In genomic region chr5:163565931-163566608, GRCh38 we compare ENCODE assay signal across 1 cellular context.
TF ChIP-seq lines count a peak whose summit lies in the region.

No MANE protein-coding gene starts in this region.

TF ChIP-seq in HepG2, 621 proteins besides CTCF, POLR2A, EP300 and RAD21 (continued from another document and continues in another):
- TF ChIP-seq, protein P1, sequence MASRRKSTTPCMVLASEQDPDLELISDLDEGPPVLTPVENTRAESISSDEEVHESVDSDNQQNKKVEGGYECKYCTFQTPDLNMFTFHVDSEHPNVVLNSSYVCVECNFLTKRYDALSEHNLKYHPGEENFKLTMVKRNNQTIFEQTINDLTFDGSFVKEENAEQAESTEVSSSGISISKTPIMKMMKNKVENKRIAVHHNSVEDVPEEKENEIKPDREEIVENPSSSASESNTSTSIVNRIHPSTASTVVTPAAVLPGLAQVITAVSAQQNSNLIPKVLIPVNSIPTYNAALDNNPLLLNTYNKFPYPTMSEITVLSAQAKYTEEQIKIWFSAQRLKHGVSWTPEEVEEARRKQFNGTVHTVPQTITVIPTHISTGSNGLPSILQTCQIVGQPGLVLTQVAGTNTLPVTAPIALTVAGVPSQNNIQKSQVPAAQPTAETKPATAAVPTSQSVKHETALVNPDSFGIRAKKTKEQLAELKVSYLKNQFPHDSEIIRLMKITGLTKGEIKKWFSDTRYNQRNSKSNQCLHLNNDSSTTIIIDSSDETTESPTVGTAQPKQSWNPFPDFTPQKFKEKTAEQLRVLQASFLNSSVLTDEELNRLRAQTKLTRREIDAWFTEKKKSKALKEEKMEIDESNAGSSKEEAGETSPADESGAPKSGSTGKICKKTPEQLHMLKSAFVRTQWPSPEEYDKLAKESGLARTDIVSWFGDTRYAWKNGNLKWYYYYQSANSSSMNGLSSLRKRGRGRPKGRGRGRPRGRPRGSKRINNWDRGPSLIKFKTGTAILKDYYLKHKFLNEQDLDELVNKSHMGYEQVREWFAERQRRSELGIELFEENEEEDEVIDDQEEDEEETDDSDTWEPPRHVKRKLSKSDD (CRISPR knock-in tag; IDR thresholded peaks at IDR 0.05; ENCODE audit: low read depth): no peak
- TF ChIP-seq RFXAP (CRISPR knock-in tag; IDR thresholded peaks at IDR 0.05; ENCODE audit: borderline replicate concordance): no peak
- no peak for TF ChIP-seq JUN (CRISPR knock-in tag; IDR thresholded peaks at IDR 0.05)
- TF ChIP-seq KAT2B (IDR thresholded peaks at IDR 0.05; ENCODE audit: borderline replicate concordance, low read depth, low read length): no peak
- TF ChIP-seq ZNF703 (CRISPR knock-in tag; IDR thresholded peaks at IDR 0.05; ENCODE audit: borderline replicate concordance): no peak
- no peak for TF ChIP-seq HCFC1 (IDR thresholded peaks at IDR 0.05; ENCODE audit: low read depth, low read length)
- TF ChIP-seq ZNF775 (CRISPR knock-in tag; IDR thresholded peaks at IDR 0.05; ENCODE audit: borderline replicate concordance): no peak
- TF ChIP-seq, protein P2, sequence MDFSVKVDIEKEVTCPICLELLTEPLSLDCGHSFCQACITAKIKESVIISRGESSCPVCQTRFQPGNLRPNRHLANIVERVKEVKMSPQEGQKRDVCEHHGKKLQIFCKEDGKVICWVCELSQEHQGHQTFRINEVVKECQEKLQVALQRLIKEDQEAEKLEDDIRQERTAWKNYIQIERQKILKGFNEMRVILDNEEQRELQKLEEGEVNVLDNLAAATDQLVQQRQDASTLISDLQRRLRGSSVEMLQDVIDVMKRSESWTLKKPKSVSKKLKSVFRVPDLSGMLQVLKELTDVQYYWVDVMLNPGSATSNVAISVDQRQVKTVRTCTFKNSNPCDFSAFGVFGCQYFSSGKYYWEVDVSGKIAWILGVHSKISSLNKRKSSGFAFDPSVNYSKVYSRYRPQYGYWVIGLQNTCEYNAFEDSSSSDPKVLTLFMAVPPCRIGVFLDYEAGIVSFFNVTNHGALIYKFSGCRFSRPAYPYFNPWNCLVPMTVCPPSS (IDR thresholded peaks at IDR 0.05): no peak
- 0 out of 2 replicates have a peak, but pooled peaks have one; percentile 38 for TF ChIP-seq ESRRA (CRISPR knock-in tag; IDR thresholded peaks at IDR 0.05; ENCODE audit: low read depth)
- no peak for TF ChIP-seq MBNL3 (CRISPR knock-in tag; conservative IDR thresholded peaks at IDR 0.05)
- TF ChIP-seq, protein P3, sequence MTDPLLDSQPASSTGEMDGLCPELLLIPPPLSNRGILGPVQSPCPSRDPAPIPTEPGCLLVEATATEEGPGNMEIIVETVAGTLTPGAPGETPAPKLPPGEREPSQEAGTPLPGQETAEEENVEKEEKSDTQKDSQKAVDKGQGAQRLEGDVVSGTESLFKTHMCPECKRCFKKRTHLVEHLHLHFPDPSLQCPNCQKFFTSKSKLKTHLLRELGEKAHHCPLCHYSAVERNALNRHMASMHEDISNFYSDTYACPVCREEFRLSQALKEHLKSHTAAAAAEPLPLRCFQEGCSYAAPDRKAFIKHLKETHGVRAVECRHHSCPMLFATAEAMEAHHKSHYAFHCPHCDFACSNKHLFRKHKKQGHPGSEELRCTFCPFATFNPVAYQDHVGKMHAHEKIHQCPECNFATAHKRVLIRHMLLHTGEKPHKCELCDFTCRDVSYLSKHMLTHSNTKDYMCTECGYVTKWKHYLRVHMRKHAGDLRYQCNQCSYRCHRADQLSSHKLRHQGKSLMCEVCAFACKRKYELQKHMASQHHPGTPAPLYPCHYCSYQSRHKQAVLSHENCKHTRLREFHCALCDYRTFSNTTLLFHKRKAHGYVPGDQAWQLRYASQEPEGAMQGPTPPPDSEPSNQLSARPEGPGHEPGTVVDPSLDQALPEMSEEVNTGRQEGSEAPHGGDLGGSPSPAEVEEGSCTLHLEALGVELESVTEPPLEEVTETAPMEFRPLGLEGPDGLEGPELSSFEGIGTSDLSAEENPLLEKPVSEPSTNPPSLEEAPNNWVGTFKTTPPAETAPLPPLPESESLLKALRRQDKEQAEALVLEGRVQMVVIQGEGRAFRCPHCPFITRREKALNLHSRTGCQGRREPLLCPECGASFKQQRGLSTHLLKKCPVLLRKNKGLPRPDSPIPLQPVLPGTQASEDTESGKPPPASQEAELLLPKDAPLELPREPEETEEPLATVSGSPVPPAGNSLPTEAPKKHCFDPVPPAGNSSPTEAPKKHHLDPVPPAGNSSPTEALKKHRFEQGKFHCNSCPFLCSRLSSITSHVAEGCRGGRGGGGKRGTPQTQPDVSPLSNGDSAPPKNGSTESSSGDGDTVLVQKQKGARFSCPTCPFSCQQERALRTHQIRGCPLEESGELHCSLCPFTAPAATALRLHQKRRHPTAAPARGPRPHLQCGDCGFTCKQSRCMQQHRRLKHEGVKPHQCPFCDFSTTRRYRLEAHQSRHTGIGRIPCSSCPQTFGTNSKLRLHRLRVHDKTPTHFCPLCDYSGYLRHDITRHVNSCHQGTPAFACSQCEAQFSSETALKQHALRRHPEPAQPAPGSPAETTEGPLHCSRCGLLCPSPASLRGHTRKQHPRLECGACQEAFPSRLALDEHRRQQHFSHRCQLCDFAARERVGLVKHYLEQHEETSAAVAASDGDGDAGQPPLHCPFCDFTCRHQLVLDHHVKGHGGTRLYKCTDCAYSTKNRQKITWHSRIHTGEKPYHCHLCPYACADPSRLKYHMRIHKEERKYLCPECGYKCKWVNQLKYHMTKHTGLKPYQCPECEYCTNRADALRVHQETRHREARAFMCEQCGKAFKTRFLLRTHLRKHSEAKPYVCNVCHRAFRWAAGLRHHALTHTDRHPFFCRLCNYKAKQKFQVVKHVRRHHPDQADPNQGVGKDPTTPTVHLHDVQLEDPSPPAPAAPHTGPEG (CRISPR knock-in tag; IDR thresholded peaks at IDR 0.05): no peak
- no peak for TF ChIP-seq CENPX (CRISPR knock-in tag; IDR thresholded peaks at IDR 0.05)
- no peak for TF ChIP-seq PHF20 (CRISPR knock-in tag; IDR thresholded peaks at IDR 0.05)
- no peak for TF ChIP-seq ZNF260 (CRISPR knock-in tag; IDR thresholded peaks at IDR 0.05; ENCODE audit: borderline replicate concordance, low read depth)
- TF ChIP-seq AKAP8 (CRISPR knock-in tag; IDR thresholded peaks at IDR 0.05): no peak
- TF ChIP-seq, protein P4, sequence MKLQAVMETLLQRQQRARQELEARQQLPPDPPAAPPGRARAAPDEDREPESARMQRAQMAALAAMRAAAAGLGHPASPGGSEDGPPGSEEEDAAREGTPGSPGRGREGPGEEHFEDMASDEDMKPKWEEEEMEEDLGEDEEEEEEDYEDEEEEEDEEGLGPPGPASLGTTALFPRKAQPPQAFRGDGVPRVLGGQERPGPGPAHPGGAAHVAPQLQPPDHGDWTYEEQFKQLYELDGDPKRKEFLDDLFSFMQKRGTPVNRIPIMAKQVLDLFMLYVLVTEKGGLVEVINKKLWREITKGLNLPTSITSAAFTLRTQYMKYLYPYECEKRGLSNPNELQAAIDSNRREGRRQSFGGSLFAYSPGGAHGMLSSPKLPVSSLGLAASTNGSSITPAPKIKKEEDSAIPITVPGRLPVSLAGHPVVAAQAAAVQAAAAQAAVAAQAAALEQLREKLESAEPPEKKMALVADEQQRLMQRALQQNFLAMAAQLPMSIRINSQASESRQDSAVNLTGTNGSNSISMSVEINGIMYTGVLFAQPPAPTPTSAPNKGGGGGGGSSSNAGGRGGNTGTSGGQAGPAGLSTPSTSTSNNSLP (IDR thresholded peaks at IDR 0.05; ENCODE audit: low read depth, low read length): no peak
- no peak for TF ChIP-seq ARNT (IDR thresholded peaks at IDR 0.05)
- no peak for TF ChIP-seq ZNF781 (CRISPR knock-in tag; IDR thresholded peaks at IDR 0.05; ENCODE audit: borderline replicate concordance, not compliant biosample characterization)
- no peak for TF ChIP-seq ZNF225 (CRISPR knock-in tag; IDR thresholded peaks at IDR 0.05)
- TF ChIP-seq, protein P5, sequence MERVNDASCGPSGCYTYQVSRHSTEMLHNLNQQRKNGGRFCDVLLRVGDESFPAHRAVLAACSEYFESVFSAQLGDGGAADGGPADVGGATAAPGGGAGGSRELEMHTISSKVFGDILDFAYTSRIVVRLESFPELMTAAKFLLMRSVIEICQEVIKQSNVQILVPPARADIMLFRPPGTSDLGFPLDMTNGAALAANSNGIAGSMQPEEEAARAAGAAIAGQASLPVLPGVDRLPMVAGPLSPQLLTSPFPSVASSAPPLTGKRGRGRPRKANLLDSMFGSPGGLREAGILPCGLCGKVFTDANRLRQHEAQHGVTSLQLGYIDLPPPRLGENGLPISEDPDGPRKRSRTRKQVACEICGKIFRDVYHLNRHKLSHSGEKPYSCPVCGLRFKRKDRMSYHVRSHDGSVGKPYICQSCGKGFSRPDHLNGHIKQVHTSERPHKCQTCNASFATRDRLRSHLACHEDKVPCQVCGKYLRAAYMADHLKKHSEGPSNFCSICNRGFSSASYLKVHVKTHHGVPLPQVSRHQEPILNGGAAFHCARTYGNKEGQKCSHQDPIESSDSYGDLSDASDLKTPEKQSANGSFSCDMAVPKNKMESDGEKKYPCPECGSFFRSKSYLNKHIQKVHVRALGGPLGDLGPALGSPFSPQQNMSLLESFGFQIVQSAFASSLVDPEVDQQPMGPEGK (CRISPR knock-in tag; IDR thresholded peaks at IDR 0.05): no peak
- no peak for TF ChIP-seq ZNF101 (CRISPR knock-in tag; IDR thresholded peaks at IDR 0.05; ENCODE audit: borderline replicate concordance, low read depth)
- no peak for TF ChIP-seq FUBP1 (CRISPR knock-in tag; IDR thresholded peaks at IDR 0.05; ENCODE audit: borderline replicate concordance)
- TF ChIP-seq, protein P6, sequence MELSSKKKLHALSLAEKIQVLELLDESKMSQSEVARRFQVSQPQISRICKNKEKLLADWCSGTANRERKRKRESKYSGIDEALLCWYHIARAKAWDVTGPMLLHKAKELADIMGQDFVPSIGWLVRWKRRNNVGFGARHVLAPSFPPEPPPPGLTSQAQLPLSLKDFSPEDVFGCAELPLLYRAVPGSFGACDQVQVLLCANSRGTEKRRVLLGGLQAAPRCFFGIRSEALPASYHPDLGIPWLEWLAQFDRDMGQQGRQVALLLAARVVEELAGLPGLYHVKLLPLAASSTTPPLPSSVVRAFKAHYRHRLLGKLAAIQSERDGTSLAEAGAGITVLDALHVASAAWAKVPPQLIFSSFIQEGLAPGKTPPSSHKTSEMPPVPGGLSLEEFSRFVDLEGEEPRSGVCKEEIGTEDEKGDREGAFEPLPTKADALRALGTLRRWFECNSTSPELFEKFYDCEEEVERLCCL (CRISPR knock-in tag; IDR thresholded peaks at IDR 0.05; ENCODE audit: borderline replicate concordance): no peak
- TF ChIP-seq, protein P7, sequence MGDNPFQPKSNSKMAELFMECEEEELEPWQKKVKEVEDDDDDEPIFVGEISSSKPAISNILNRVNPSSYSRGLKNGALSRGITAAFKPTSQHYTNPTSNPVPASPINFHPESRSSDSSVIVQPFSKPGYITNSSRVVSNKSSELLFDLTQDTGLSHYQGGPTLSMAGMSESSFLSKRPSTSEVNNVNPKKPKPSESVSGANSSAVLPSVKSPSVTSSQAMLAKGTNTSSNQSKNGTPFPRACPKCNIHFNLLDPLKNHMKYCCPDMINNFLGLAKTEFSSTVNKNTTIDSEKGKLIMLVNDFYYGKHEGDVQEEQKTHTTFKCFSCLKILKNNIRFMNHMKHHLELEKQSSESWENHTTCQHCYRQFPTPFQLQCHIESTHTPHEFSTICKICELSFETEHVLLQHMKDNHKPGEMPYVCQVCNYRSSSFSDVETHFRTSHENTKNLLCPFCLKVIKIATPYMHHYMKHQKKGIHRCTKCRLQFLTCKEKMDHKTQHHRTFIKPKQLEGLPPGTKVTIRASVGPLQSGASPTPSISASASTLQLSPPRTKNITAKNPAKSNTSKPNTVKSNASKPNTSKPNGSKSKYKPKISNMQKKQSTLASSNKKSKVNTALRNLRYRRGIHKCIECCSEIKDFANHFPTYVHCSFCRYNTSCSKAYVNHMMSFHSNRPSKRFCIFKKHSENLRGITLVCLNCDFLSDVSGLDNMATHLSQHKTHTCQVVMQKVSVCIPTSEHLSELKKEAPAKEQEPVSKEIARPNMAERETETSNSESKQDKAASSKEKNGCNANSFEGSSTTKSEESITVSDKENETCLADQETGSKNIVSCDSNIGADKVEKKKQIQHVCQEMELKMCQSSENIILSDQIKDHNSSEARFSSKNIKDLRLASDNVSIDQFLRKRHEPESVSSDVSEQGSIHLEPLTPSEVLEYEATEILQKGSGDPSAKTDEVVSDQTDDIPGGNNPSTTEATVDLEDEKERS (CRISPR knock-in tag; IDR thresholded peaks at IDR 0.05): no peak
- TF ChIP-seq ZNF841 (CRISPR knock-in tag; IDR thresholded peaks at IDR 0.05; ENCODE audit: borderline replicate concordance): no peak
- TF ChIP-seq, protein P8, sequence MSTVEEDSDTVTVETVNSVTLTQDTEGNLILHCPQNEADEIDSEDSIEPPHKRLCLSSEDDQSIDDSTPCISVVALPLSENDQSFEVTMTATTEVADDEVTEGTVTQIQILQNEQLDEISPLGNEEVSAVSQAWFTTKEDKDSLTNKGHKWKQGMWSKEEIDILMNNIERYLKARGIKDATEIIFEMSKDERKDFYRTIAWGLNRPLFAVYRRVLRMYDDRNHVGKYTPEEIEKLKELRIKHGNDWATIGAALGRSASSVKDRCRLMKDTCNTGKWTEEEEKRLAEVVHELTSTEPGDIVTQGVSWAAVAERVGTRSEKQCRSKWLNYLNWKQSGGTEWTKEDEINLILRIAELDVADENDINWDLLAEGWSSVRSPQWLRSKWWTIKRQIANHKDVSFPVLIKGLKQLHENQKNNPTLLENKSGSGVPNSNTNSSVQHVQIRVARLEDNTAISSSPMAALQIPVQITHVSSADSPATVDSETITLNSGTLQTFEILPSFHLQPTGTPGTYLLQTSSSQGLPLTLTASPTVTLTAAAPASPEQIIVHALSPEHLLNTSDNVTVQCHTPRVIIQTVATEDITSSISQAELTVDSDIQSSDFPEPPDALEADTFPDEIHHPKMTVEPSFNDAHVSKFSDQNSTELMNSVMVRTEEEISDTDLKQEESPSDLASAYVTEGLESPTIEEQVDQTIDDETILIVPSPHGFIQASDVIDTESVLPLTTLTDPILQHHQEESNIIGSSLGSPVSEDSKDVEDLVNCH (CRISPR knock-in tag; IDR thresholded peaks at IDR 0.05): no peak
- TF ChIP-seq HES4 (CRISPR knock-in tag; IDR thresholded peaks at IDR 0.05; ENCODE audit: borderline replicate concordance): no peak
- no peak for TF ChIP-seq ZNF770 (CRISPR knock-in tag; IDR thresholded peaks at IDR 0.05)
